23 cellular contexts compared by ENCODE assay signal in genomic region chr15:51107612-51108011, GRCh38. TPM values are rescaled to one million over a fixed set of nuclear protein-coding genes. Genes with fewer than 3 reads are reported as not detected.
"Had no signal": no experiment of that assay in that cellular context is flagged by ENCODE, and none has a peak within 500 bp of the region (broad histone marks: within the 10 kb centered on the region; RNA-seq: fewer than 3 reads in every experiment).

No MANE protein-coding gene starts in this region.

- H3K36me3 ChIP-seq: brain microvascular endothelial cell had no signal

- DNase-seq: activated CD4-positive, alpha-beta T cell treated with anti-CD3 and anti-CD28 coated beads for 48 hours; activated CD4-positive, alpha-beta T cell treated with anti-CD3 and anti-CD28 coated beads, Interleukin-2, amount 50 U/mL, for 1 hour; activated CD4-positive, alpha-beta T cell treated with anti-CD3 and anti-CD28 coated beads, Interleukin-2, amount 50 U/mL, for 48 hours; activated CD4-positive, CD25-positive, alpha-beta regulatory T cell; activated CD4-positive, CD25-positive, alpha-beta regulatory T cell treated with anti-CD3 and anti-CD28 coated beads, Interleukin-2, amount 50 U/mL, for 72 hours; activated CD8-positive, alpha-beta memory T cell treated with anti-CD3 and anti-CD28 coated beads for 24 hours; activated CD8-positive, alpha-beta T cell treated with anti-CD3 and anti-CD28 coated beads for 36 hours; activated effector memory CD4-positive, alpha-beta T cell treated with Interleukin-2 at 50 U/mL for 16 hours; activated gamma-delta T cell treated with Interleukin-2 at 50 U/mL for 16 hours; activated naive CD4-positive, alpha-beta T cell treated with anti-CD3 and anti-CD28 coated beads, Interleukin-2, amount 50 U/mL, for 16 hours; activated naive CD4-positive, alpha-beta T cell treated with Interleukin-2 at 50 U/mL for 16 hours; activated T-cell treated with anti-CD3 and anti-CD28 coated beads, Interleukin-2, amount 50 U/mL, for 4 hours; amniotic stem cell; brain microvascular endothelial cell; cortex of kidney; dermis blood vessel endothelial cell; effector CD4-positive, alpha-beta T cell; effector memory CD8-positive, alpha-beta T cell; erythroblast; foreskin fibroblast; glutamatergic neuron; T-helper 2 cell had no signal

- H3K27me3 ChIP-seq: brain microvascular endothelial cell had no signal

- ATAC-seq: activated CD8-positive, alpha-beta T cell treated with anti-CD3 and anti-CD28 coated beads for 36 hours; activated T-cell treated with anti-CD3 and anti-CD28 coated beads, Interleukin-2, amount 50 U/mL, for 4 hours; activated T-helper 17 cell treated with anti-CD3 and anti-CD28 coated beads, Interleukin-2, amount 50 U/mL, for 72 hours; effector memory CD8-positive, alpha-beta T cell had no signal

- H3K27ac ChIP-seq: brain microvascular endothelial cell had no signal

RNA-seq across cellular contexts. Expression of gene TNFAIP8L3, which starts 12.9 kb away (rescaled TPM):
- total RNA-seq: activated T-helper 17 cell treated with anti-CD3 and anti-CD28 coated beads, Interleukin-2, amount 50 U/mL, for 72 hours had no signal
